21 cellular contexts compared by ENCODE assay signal in the genomic region with DNA sequence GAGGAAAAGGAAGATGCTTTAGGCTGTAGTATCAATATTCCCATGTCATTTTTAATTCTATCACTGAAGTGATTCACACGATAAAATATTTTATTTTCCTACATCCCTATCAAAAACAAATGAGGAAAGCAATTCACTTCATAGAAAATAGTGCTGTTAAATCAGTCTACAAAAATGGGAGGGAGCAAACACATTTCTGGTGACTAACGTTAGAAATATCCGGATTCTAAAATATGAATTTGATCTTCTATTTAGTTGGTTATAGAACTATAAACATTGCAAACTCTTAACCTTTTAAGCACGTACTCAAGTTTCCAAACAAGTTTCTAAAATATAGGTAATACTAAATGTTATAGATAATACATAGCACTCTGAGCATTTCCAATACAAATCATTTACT. TPM values are rescaled to one million over a fixed set of nuclear protein-coding genes. Genes with fewer than 3 reads are reported as not detected.
A peak's percentile ranks its signal among the peaks of the same experiment; 100 is the strongest.
DNase-seq lines count a peak whose midpoint lies in the region; ATAC-seq, FAIRE-seq and TF ChIP-seq lines count a peak whose summit lies in the region.
"Had no signal": no experiment of that assay in that cellular context is flagged by ENCODE, and none has a peak within 500 bp of the region (broad histone marks: within the 10 kb centered on the region; RNA-seq: fewer than 3 reads in every experiment).

No MANE protein-coding gene starts in this region.

- H3K36me3 ChIP-seq in PC-3 (ENCODE audit: low read depth, low read length) (peaks cover 7% of the 10 kb centered on the region; the same call in 1 of the 2 replicates), testis (ENCODE audit: low read depth, missing control alignments) (no peaks in the 10 kb centered on the region)

- no peak overlapping the region for H3K4me2 ChIP-seq in PC-3 (ENCODE audit: low read length)
- H3K4me2 ChIP-seq: BLaER1 treated with 17β-estradiol and CSF1 and Interleukin-3, amounts not matched to agents 10 nM and 100 nM; GM23338 had no signal

- H3K9me3 ChIP-seq in PC-3 (ENCODE audit: low read length) (no peaks in the 10 kb centered on the region), testis (no peaks in the 10 kb centered on the region)
- H3K9me3 ChIP-seq: BLaER1 treated with 17β-estradiol and CSF1 and Interleukin-3, amounts not matched to agents 10 nM and 100 nM had no signal

- TF ChIP-seq POLR2A in testis (IDR thresholded peaks at IDR 0.05) = no peak

- H3K79me2 ChIP-seq in PC-3 (ENCODE audit: low read length) = peaks cover 69% of the 10 kb centered on the region

- intact Hi-C loops in PC-3 (cut with micrococcal nuclease) = no loop called here
- intact Hi-C loops in activated CD4-positive, alpha-beta T cell treated with anti-CD3 and anti-CD28 coated beads for 36 hours (cut with DNase I, micrococcal nuclease) = no loop called here
- intact Hi-C loops in testis (cut with DNase I; ENCODE audit: low total_unique reads) = no loop called here

- no peak overlapping the region for H3K27ac Mint-ChIP-seq in activated CD4-positive, alpha-beta T cell treated with anti-CD3 and anti-CD28 coated beads for 36 hours
- no peak overlapping the region for H3K27ac Mint-ChIP-seq in activated CD4-positive, alpha-beta memory T cell treated with anti-CD3 and anti-CD28 coated beads, Interleukin-2, amount 10 ng/mL, durations not matched to agents 7 days and 5 days
- H3K27ac Mint-ChIP-seq: GM23338 had no signal

- H3K36me3 Mint-ChIP-seq in activated CD4-positive, alpha-beta T cell treated with anti-CD3 and anti-CD28 coated beads for 36 hours (ENCODE audit: low read depth) = peaks cover 27% of the 10 kb centered on the region
- peaks cover 31% of the 10 kb centered on the region for H3K36me3 Mint-ChIP-seq in activated CD4-positive, alpha-beta memory T cell treated with anti-CD3 and anti-CD28 coated beads, Interleukin-2, amount 10 ng/mL, durations not matched to agents 7 days and 5 days (ENCODE audit: low read depth)

- FAIRE-seq in A204.1 (lab: Jason Lieb, UNC) = peak; percentile 66

- no peak overlapping the region for H2AFZ ChIP-seq in PC-3 (ENCODE audit: low read length)
- H2AFZ ChIP-seq: GM23338 had no signal

- no peak overlapping the region for H3K9ac ChIP-seq in PC-3 (ENCODE audit: low read length)
- H3K9ac ChIP-seq: BLaER1 treated with 17β-estradiol and CSF1 and Interleukin-3, amounts not matched to agents 10 nM and 100 nM had no signal

- TF ChIP-seq CTCF in PC-3 (conservative IDR thresholded peaks at IDR 0.05; ENCODE audit: low read depth, low read length) (no peak), fibroblast of the aortic adventitia (IDR thresholded peaks at IDR 0.05; ENCODE audit: insufficient read depth, low read length) (no peak), testis (IDR thresholded peaks at IDR 0.05) (no peak)

- CTCF ChIA-PET in PC-3 (lab: Charles Lee) = no interaction called here
- CTCF ChIA-PET in activated CD4-positive, alpha-beta T cell treated with anti-CD3 and anti-CD28 coated beads for 36 hours (lab: Charles Lee) = no interaction called here
- CTCF ChIA-PET in activated CD4-positive, alpha-beta memory T cell treated with anti-CD3 and anti-CD28 coated beads, Interleukin-2, amount 10 ng/mL, durations not matched to agents 7 days and 5 days (lab: Charles Lee) = no interaction called here

- in situ Hi-C loops in G401 (cut with HindIII; ENCODE audit: low sequenced_read_pairs) = no loop called here

- ATAC-seq in PC-3 = no peak
- ATAC-seq in activated CD4-positive, alpha-beta T cell treated with anti-CD3 and anti-CD28 coated beads for 36 hours = no peak
- ATAC-seq: GM23338 had no signal

- no peak overlapping the region for H3K4me3 Mint-ChIP-seq in activated CD4-positive, alpha-beta T cell treated with anti-CD3 and anti-CD28 coated beads for 36 hours
- H3K4me3 Mint-ChIP-seq in activated CD4-positive, alpha-beta memory T cell treated with anti-CD3 and anti-CD28 coated beads, Interleukin-2, amount 10 ng/mL, durations not matched to agents 7 days and 5 days = no peak overlapping the region
- H3K4me3 Mint-ChIP-seq: CD8-positive, alpha-beta memory T cell; GM23338 had no signal

- H3F3A ChIP-seq in PC-3 (ENCODE audit: low read length, unreplicated experiment) = no peaks in the 10 kb centered on the region

- DNase-seq in ELR (ENCODE audit: low read depth) (peak; percentile 4), PC-3 (peak; percentile 35), fibroblast of the aortic adventitia (ENCODE audit: low read depth) (peak; percentile 18), G401 (ENCODE audit: low spot score) (no peak), testis (no peak)
- DNase-seq in activated CD4-positive, alpha-beta T cell treated with anti-CD3 and anti-CD28 coated beads for 36 hours = no peak
- DNase-seq in activated CD4-positive, alpha-beta memory T cell treated with anti-CD3 and anti-CD28 coated beads, Interleukin-2, amount 10 ng/mL, durations not matched to agents 7 days and 5 days = no peak
- DNase-seq: 8988T; CD8-positive, alpha-beta memory T cell; DMS53; KG1; NCI-H1417; NCI-H187; NCI-H2107; NCI-H510A; NCI-H748 treated with DMSO at 0.1 percent for 48 hours; RPMI8226; SHP77 treated with DMSO at 0.1 percent for 48 hours had no signal

- H4K20me1 ChIP-seq in PC-3 (ENCODE audit: low read length) = peaks cover 13% of the 10 kb centered on the region; the same call in 1 of the 2 replicates

- no peaks in the 10 kb centered on the region for H3K27me3 Mint-ChIP-seq in activated CD4-positive, alpha-beta T cell treated with anti-CD3 and anti-CD28 coated beads for 36 hours
- no peaks in the 10 kb centered on the region for H3K27me3 Mint-ChIP-seq in activated CD4-positive, alpha-beta memory T cell treated with anti-CD3 and anti-CD28 coated beads, Interleukin-2, amount 10 ng/mL, durations not matched to agents 7 days and 5 days
- H3K27me3 Mint-ChIP-seq: CD8-positive, alpha-beta memory T cell had no signal

- POLR2A ChIA-PET in PC-3 (lab: Charles Lee; ENCODE audit: unreplicated experiment) = no interaction called here
- POLR2A ChIA-PET in activated CD4-positive, alpha-beta T cell treated with anti-CD3 and anti-CD28 coated beads for 36 hours (lab: Charles Lee) = no interaction called here
- POLR2A ChIA-PET in activated CD4-positive, alpha-beta memory T cell treated with anti-CD3 and anti-CD28 coated beads, Interleukin-2, amount 10 ng/mL, durations not matched to agents 7 days and 5 days (lab: Charles Lee) = no interaction called here

- no TSS peak for BruUV-seq in PC-3 (replicated peaks; lab: Mats Ljungman, UMichigan)

- no peaks in the 10 kb centered on the region for H3K9me3 Mint-ChIP-seq in activated CD4-positive, alpha-beta T cell treated with anti-CD3 and anti-CD28 coated beads for 36 hours (ENCODE audit: low read depth)
- H3K9me3 Mint-ChIP-seq in activated CD4-positive, alpha-beta memory T cell treated with anti-CD3 and anti-CD28 coated beads, Interleukin-2, amount 10 ng/mL, durations not matched to agents 7 days and 5 days = no peaks in the 10 kb centered on the region
- H3K9me3 Mint-ChIP-seq: CD8-positive, alpha-beta memory T cell; GM23338 had no signal

- 83 to 88% methylated on average over 4 of the region's 4 CpGs for whole genome bisulfite sequencing in testis, 2 donors

- H3K4me1 ChIP-seq in PC-3 (ENCODE audit: insufficient read depth, low read length) = peaks cover 8% of the 10 kb centered on the region
- H3K4me1 ChIP-seq in testis = peaks cover 4% of the 10 kb centered on the region

- no peaks in the 10 kb centered on the region for H3K9me2 ChIP-seq in PC-3 (replicated peaks; ENCODE audit: low read length)

- H3K4me3 ChIP-seq in PC-3 (ENCODE audit: low read length) = no peak overlapping the region
- no peak overlapping the region for H3K4me3 ChIP-seq in fibroblast of the aortic adventitia (ENCODE audit: low read depth, low read length)
- H3K4me3 ChIP-seq in testis = no peak overlapping the region
- H3K4me3 ChIP-seq: BLaER1 treated with 17β-estradiol and CSF1 and Interleukin-3, amounts not matched to agents 10 nM and 100 nM; GM23338 had no signal

- H3K4me1 Mint-ChIP-seq in activated CD4-positive, alpha-beta T cell treated with anti-CD3 and anti-CD28 coated beads for 36 hours = peaks cover 33% of the 10 kb centered on the region
- peaks cover 10% of the 10 kb centered on the region for H3K4me1 Mint-ChIP-seq in activated CD4-positive, alpha-beta memory T cell treated with anti-CD3 and anti-CD28 coated beads, Interleukin-2, amount 10 ng/mL, durations not matched to agents 7 days and 5 days

- H3K27ac ChIP-seq in PC-3 (ENCODE audit: low read length) (no peak overlapping the region), testis (no peak overlapping the region)
- H3K27ac ChIP-seq: BLaER1 treated with 17β-estradiol and CSF1 and Interleukin-3, amounts not matched to agents 10 nM and 100 nM had no signal

- no peaks in the 10 kb centered on the region for H3K27me3 ChIP-seq in PC-3 (ENCODE audit: low read length)
- no peaks in the 10 kb centered on the region for H3K27me3 ChIP-seq in testis
- H3K27me3 ChIP-seq: BLaER1 treated with 17β-estradiol and CSF1 and Interleukin-3, amounts not matched to agents 10 nM and 100 nM had no signal

RNA-seq across cellular contexts. Expression of a gene that starts 20.8 kb away (rescaled TPM):
- total RNA-seq in PC-3 (2014; rRNA removed) (12.6 and 15.0 TPM in 2 replicates), fibroblast of the aortic adventitia (ENCODE audit: low replicate concordance) (68.1 and 98.2 TPM in 2 replicates), testis (10 to 100 TPM; 83.0 to 92.2 TPM)
- 10 to 100 TPM; 52.2 to 67.5 TPM for total RNA-seq in activated CD4-positive, alpha-beta T cell treated with anti-CD3 and anti-CD28 coated beads for 36 hours
- total RNA-seq in activated CD4-positive, alpha-beta memory T cell treated with anti-CD3 and anti-CD28 coated beads, Interleukin-2, amount 10 ng/mL, durations not matched to agents 7 days and 5 days = 10 to 100 TPM; 61.4 to 63.6 TPM
- 27.0 and 31.0 TPM in 2 replicates for total RNA-seq in G401 (2014; rRNA removed; shearing (Covaris generic))
- polyA plus RNA-seq in testis (ENCODE audit: insufficient read depth, low read depth, low replicate concordance) = 59.9 TPM

RNA-seq across cellular contexts. Expression of a gene that starts 34.3 kb away (rescaled TPM):
- total RNA-seq in PC-3 (2014; rRNA removed) = 214 and 254 TPM in 2 replicates
- total RNA-seq in fibroblast of the aortic adventitia (ENCODE audit: low replicate concordance) = 61.2 and 168 TPM in 2 replicates
- 100 to 1,000 TPM; 244 to 386 TPM for total RNA-seq in activated CD4-positive, alpha-beta T cell treated with anti-CD3 and anti-CD28 coated beads for 36 hours
- 100 to 1,000 TPM; 200 to 210 TPM for total RNA-seq in activated CD4-positive, alpha-beta memory T cell treated with anti-CD3 and anti-CD28 coated beads, Interleukin-2, amount 10 ng/mL, durations not matched to agents 7 days and 5 days
- 213 and 260 TPM in 2 replicates for total RNA-seq in G401 (2014; rRNA removed; shearing (Covaris generic))
- total RNA-seq in testis = 10 to 100 TPM; 68.4 to 82.9 TPM
- 136 TPM for polyA plus RNA-seq in testis (ENCODE audit: insufficient read depth, low read depth, low replicate concordance)

Comparison
In these comparisons a context has a peak if more than half of its experiments do, and no peak if none do; other contexts are left out.
1. DNase-seq: peak in ELR (single experiment), PC-3 (single experiment) and fibroblast of the aortic adventitia (single experiment); none in activated CD4-positive, alpha-beta T cell treated with anti-CD3 and anti-CD28 coated beads for 36 hours (single experiment), activated CD4-positive, alpha-beta memory T cell treated with anti-CD3 and anti-CD28 coated beads, Interleukin-2, amount 10 ng/mL, durations not matched to agents 7 days and 5 days (single experiment), G401 (single experiment) and testis (single experiment).